8 cellular contexts compared by ENCODE assay signal in genomic region chr10:46490285-46490684, GRCh38. TPM values are rescaled to one million over a fixed set of nuclear protein-coding genes. Genes with fewer than 3 reads are reported as not detected.
"Had no signal": no experiment of that assay in that cellular context is flagged by ENCODE, and none has a peak within 500 bp of the region (broad histone marks: within the 10 kb centered on the region; RNA-seq: fewer than 3 reads in every experiment).

No MANE protein-coding gene starts in this region.

RNA-seq across cellular contexts. Expression of gene NPY4R, which starts 24.5 kb away (rescaled TPM):
- total RNA-seq: dermis microvascular lymphatic vessel endothelial cell, heart right ventricle, left ventricle myocardium superior, mesothelial cell of epicardium, psoas muscle, thoracic aorta had no signal
- polyA plus RNA-seq: heart right ventricle, immature natural killer cell, urinary bladder had no signal
